7 cellular contexts compared by ENCODE assay signal in genomic region chr16:28601589-28601988, GRCh38. TPM values are rescaled to one million over a fixed set of nuclear protein-coding genes. Genes with fewer than 3 reads are reported as not detected.
"Had no signal": no experiment of that assay in that cellular context is flagged by ENCODE, and none has a peak within 500 bp of the region (broad histone marks: within the 10 kb centered on the region; RNA-seq: fewer than 3 reads in every experiment).

No MANE protein-coding gene starts in this region.

RNA-seq across cellular contexts. Expression of gene SULT1A2, which starts 4.7 kb away (rescaled TPM):
- total RNA-seq: HT1080, IMR-90, M059J, RPMI7951, SJCRH30 had no signal

RNA-seq across cellular contexts. Expression of gene SULT1A1, which starts 8.3 kb away (rescaled TPM):
- total RNA-seq: RPMI7951 had no signal

RNA-seq across cellular contexts. Expression of gene NPIPB8, which starts 36.3 kb away (rescaled TPM):
- total RNA-seq: HT1080, IMR-90, M059J, NCI-H460, Right ventricle myocardium inferior, RPMI7951, SJCRH30 had no signal
- polyA plus RNA-seq: IMR-90 had no signal
